ENCODE assay signal across 22 cellular contexts in the genomic region with DNA sequence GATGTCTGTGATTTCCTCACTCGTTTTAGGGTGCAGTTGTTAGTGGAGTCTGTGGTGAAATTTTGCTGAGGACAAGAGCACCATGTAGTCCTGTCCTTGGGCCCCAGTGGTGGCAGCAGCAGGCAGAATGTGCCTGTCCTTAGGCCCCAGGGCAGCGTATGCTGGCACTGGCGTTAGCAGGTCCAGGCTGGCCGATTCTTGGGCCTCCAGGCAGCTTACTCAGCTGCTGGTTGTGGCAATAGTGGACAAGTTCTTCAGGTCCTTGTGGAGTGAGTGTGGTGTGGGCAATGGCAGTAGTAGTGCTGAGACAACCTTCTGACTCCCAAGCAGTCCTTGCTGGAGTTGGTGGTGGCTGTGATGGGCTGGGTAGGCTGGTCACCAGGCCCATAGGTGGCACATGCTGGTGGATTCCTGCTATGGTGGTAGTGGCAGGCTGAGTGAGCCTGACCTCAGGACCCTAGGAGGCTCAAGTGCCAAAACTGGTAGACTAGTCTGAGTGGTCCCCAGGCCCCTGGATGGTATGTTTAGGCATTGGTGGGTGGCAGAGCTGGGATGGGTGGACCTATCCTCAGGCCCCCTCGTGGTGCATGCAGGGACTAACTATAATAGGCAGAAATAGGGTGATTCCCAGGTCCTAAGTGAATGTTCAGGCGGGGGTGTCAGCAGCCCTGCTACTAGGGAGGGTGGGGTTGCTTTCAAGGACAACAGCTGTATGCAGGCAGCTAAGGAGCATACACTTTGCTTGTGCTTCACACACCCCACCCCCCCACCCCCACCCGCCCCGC. TPM values are rescaled to one million over a fixed set of nuclear protein-coding genes. Genes with fewer than 3 reads are reported as not detected.
DNase-seq lines count a peak whose midpoint lies in the region; ATAC-seq and TF ChIP-seq lines count a peak whose summit lies in the region.
"Had no signal": no experiment of that assay in that cellular context is flagged by ENCODE, and none has a peak within 500 bp of the region (broad histone marks: within the 10 kb centered on the region; RNA-seq: fewer than 3 reads in every experiment).

No MANE protein-coding gene starts in this region.

- peaks cover 7% of the 10 kb centered on the region for H3K36me3 Mint-ChIP-seq in endodermal cell (ENCODE audit: low read depth)
- peaks cover 9% of the 10 kb centered on the region for H3K36me3 Mint-ChIP-seq in neural crest cell (ENCODE audit: low read depth)
- H3K36me3 Mint-ChIP-seq in activated CD4-positive, alpha-beta memory T cell treated with anti-CD3 and anti-CD28 coated beads, Interleukin-2, amount 10 ng/mL, durations not matched to agents 7 days and 5 days (ENCODE audit: low read depth) = no peaks in the 10 kb centered on the region

- H3K9ac ChIP-seq in endodermal cell (ENCODE audit: extremely low read depth, low read length, poor library complexity, severe bottlenecking) = no peak overlapping the region

- peak; percentile 28 for DNase-seq in DMS53 (lab: John Stamatoyannopoulos, UW)
- DNase-seq in DMS53 treated with DMSO at 0.1 percent for 48 hours (lab: John Stamatoyannopoulos, UW; ENCODE audit: unreplicated experiment) = no peak
- peak; percentile 9 to 43 for DNase-seq in NCI-H526 (lab: John Stamatoyannopoulos, UW)
- no peak for DNase-seq in endodermal cell
- DNase-seq in neural crest cell (ENCODE audit: low read depth, low spot score) = no peak
- DNase-seq in activated CD4-positive, alpha-beta memory T cell treated with anti-CD3 and anti-CD28 coated beads, Interleukin-2, amount 10 ng/mL, durations not matched to agents 7 days and 5 days = no peak
- DNase-seq: activated CD4-positive, alpha-beta T cell treated with anti-CD3 and anti-CD28 coated beads for 36 hours; activated effector memory CD4-positive, alpha-beta T cell treated with Interleukin-2 at 50 U/mL for 16 hours; BE2C; kidney glomerular epithelial cell; mesenchymal stem cell; natural killer cell; NCI-H187 treated with DMSO at 0.1 percent for 48 hours; NCI-H510A; OCI-M1; spleen; T1000 had no signal

- POLR2A ChIA-PET in activated CD4-positive, alpha-beta memory T cell treated with anti-CD3 and anti-CD28 coated beads, Interleukin-2, amount 10 ng/mL, durations not matched to agents 7 days and 5 days (lab: Charles Lee) = interaction anchor here (0.9 kb wide), 1 partner anchor 27 kb away, joined by 3 read pairs; no protein-coding TSS in a partner anchor

- WGBS in endodermal cell (ENCODE audit: insufficient coverage in 1 of 2, insufficient read length in 1 of 2), 2 experiments = 84 to 90% methylated on average over 2 to 6 of the region's 8 CpGs

- no peaks in the 10 kb centered on the region for H3K4me1 ChIP-seq in endodermal cell (ENCODE audit: control insufficient read depth, insufficient read depth, low read length)
- H3K4me1 ChIP-seq: BE2C, spleen had no signal

- no peaks in the 10 kb centered on the region for H3K36me3 ChIP-seq in endodermal cell (ENCODE audit: control insufficient read depth, insufficient read depth, low read length)
- H3K36me3 ChIP-seq: BE2C, spleen had no signal

- ATAC-seq in HG03095 (IDR thresholded peaks at IDR 0.05; ENCODE audit: unreplicated experiment) (no peak), HG02870 (IDR thresholded peaks at IDR 0.05; ENCODE audit: unreplicated experiment) (no peak)
- ATAC-seq: activated CD4-positive, alpha-beta T cell treated with anti-CD3 and anti-CD28 coated beads for 36 hours; natural killer cell had no signal

- H3K27ac ChIP-seq in endodermal cell (ENCODE audit: low read depth, low read length) = no peak overlapping the region
- H3K27ac ChIP-seq: 22Rv1, SK-N-MC, spleen had no signal

- peak overlapping the region; percentile 68 for H3K4me3 ChIP-seq in endodermal cell (ENCODE audit: low read length)
- H3K4me3 ChIP-seq: SK-N-MC, spleen had no signal

- H3K4me1 Mint-ChIP-seq in endodermal cell (peaks cover 19% of the 10 kb centered on the region), neural crest cell (peaks cover 23% of the 10 kb centered on the region)
- H3K4me1 Mint-ChIP-seq in activated CD4-positive, alpha-beta memory T cell treated with anti-CD3 and anti-CD28 coated beads, Interleukin-2, amount 10 ng/mL, durations not matched to agents 7 days and 5 days = no peaks in the 10 kb centered on the region
- H3K4me1 Mint-ChIP-seq: activated CD4-positive, alpha-beta T cell treated with anti-CD3 and anti-CD28 coated beads for 36 hours; IgD-negative memory B cell; natural killer cell had no signal

- no peaks in the 10 kb centered on the region for H3K27me3 ChIP-seq in endodermal cell (ENCODE audit: control insufficient read depth, insufficient read depth, low read length, poor library complexity, severe bottlenecking)
- H3K27me3 ChIP-seq: BE2C, spleen had no signal

- peak overlapping the region; percentile 55 for H3K4me3 Mint-ChIP-seq in endodermal cell
- H3K4me3 Mint-ChIP-seq in neural crest cell = peak overlapping the region; percentile 84
- no peak overlapping the region for H3K4me3 Mint-ChIP-seq in activated CD4-positive, alpha-beta memory T cell treated with anti-CD3 and anti-CD28 coated beads, Interleukin-2, amount 10 ng/mL, durations not matched to agents 7 days and 5 days
- H3K4me3 Mint-ChIP-seq: activated CD4-positive, alpha-beta T cell treated with anti-CD3 and anti-CD28 coated beads for 36 hours; IgD-negative memory B cell; natural killer cell had no signal

- H3K27me3 Mint-ChIP-seq in endodermal cell (ENCODE audit: insufficient read depth) = no peaks in the 10 kb centered on the region
- H3K27me3 Mint-ChIP-seq in neural crest cell (ENCODE audit: low read depth) = no peaks in the 10 kb centered on the region
- H3K27me3 Mint-ChIP-seq in activated CD4-positive, alpha-beta memory T cell treated with anti-CD3 and anti-CD28 coated beads, Interleukin-2, amount 10 ng/mL, durations not matched to agents 7 days and 5 days = peaks cover 2% of the 10 kb centered on the region
- H3K27me3 Mint-ChIP-seq: activated CD4-positive, alpha-beta T cell treated with anti-CD3 and anti-CD28 coated beads for 36 hours had no signal

- H3K27ac Mint-ChIP-seq in endodermal cell = no peak overlapping the region
- no peak overlapping the region for H3K27ac Mint-ChIP-seq in neural crest cell (ENCODE audit: unreplicated experiment)
- H3K27ac Mint-ChIP-seq in activated CD4-positive, alpha-beta memory T cell treated with anti-CD3 and anti-CD28 coated beads, Interleukin-2, amount 10 ng/mL, durations not matched to agents 7 days and 5 days = no peak overlapping the region
- H3K27ac Mint-ChIP-seq: activated CD4-positive, alpha-beta T cell treated with anti-CD3 and anti-CD28 coated beads for 36 hours; IgD-negative memory B cell; natural killer cell had no signal

- H3K9me3 Mint-ChIP-seq in endodermal cell (peaks cover 12% of the 10 kb centered on the region), neural crest cell (peaks cover 8% of the 10 kb centered on the region)
- H3K9me3 Mint-ChIP-seq in activated CD4-positive, alpha-beta memory T cell treated with anti-CD3 and anti-CD28 coated beads, Interleukin-2, amount 10 ng/mL, durations not matched to agents 7 days and 5 days = peaks cover 2% of the 10 kb centered on the region

- CTCF ChIA-PET in activated CD4-positive, alpha-beta memory T cell treated with anti-CD3 and anti-CD28 coated beads, Interleukin-2, amount 10 ng/mL, durations not matched to agents 7 days and 5 days (lab: Charles Lee) = no interaction called here

- H3K9me3 ChIP-seq in endodermal cell (ENCODE audit: control insufficient read depth, low read length) = peaks cover 3% of the 10 kb centered on the region
- H3K9me3 ChIP-seq: BE2C, spleen had no signal

- TF ChIP-seq CTCF in endodermal cell (conservative IDR thresholded peaks at IDR 0.05) = no peak
- TF ChIP-seq CTCF in neural crest cell (conservative IDR thresholded peaks at IDR 0.05) = no peak

RNA-seq across cellular contexts. Expression of a gene that starts 56.3 kb away (rescaled TPM):
- under 1 TPM in 1 of 2 donors, not detected in 1; 0.31 TPM for total RNA-seq in endodermal cell
- not detected for polyA plus RNA-seq in endodermal cell (2013, experiment 1 of 2)
- not detected for polyA plus RNA-seq in endodermal cell (2013, experiment 2 of 2)
- 0.20 TPM in 1 of 2 replicates, not detected in the other for total RNA-seq in neural crest cell
- under 1 TPM in 1 of 2 experiments, not detected in 1; 0.13 TPM for total RNA-seq in activated CD4-positive, alpha-beta memory T cell treated with anti-CD3 and anti-CD28 coated beads, Interleukin-2, amount 10 ng/mL, durations not matched to agents 7 days and 5 days
- total RNA-seq: activated CD4-positive, alpha-beta T cell treated with anti-CD3 and anti-CD28 coated beads for 36 hours; natural killer cell had no signal
- polyA plus RNA-seq: IgD-negative memory B cell had no signal

Comparison
In these comparisons a context has a peak if more than half of its experiments do, and no peak if none do; other contexts are left out.
1. DNase-seq: peak in DMS53 (single experiment) and NCI-H526 (2 of 2); none in DMS53 treated with DMSO at 0.1 percent for 48 hours (single experiment), endodermal cell (single experiment), neural crest cell (single experiment) and activated CD4-positive, alpha-beta memory T cell treated with anti-CD3 and anti-CD28 coated beads, Interleukin-2, amount 10 ng/mL, durations not matched to agents 7 days and 5 days (single experiment).